ENCODE assay signal across 18 cellular contexts in the genomic region with DNA sequence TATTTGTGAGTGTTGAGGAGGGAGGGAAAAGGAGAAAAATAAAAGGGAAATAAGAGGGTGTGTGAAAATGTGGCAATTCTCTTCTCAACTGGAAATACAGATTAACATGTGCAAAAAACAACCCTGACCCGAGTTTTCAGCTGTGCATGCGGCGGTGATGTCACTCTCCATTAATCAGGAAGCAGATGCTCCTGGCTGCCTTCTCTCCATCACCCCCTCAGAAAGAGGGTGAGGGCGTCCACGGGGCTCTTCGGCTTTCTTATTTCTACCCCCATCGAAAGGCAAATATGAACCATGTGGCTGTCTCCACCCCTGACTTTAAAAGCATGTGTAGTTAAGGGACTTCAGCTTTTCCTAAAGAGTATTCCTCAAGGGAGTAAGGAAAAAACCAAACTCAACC.
DNase-seq lines count a peak whose midpoint lies in the region; TF ChIP-seq lines count a peak whose summit lies in the region.
"Had no signal": no experiment of that assay in that cellular context is flagged by ENCODE, and none has a peak within 500 bp of the region (broad histone marks: within the 10 kb centered on the region; RNA-seq: fewer than 3 reads in every experiment).

No MANE protein-coding gene starts in this region.

- H3K27me3 ChIP-seq in endodermal cell (ENCODE audit: control insufficient read depth, insufficient read depth, low read length, poor library complexity, severe bottlenecking) (no peaks in the 10 kb centered on the region), smooth muscle cell (ENCODE audit: low read depth) (no peaks in the 10 kb centered on the region)
- no peaks in the 10 kb centered on the region for H3K27me3 ChIP-seq in effector memory CD4-positive, alpha-beta T cell (replicated peaks; ENCODE audit: control insufficient read depth, insufficient read depth, low read length, poor library complexity, severe bottlenecking)
- H3K27me3 ChIP-seq: brain microvascular endothelial cell had no signal

- no peaks in the 10 kb centered on the region for H3K36me3 ChIP-seq in endodermal cell (ENCODE audit: control insufficient read depth, insufficient read depth, low read length)
- no peaks in the 10 kb centered on the region for H3K36me3 ChIP-seq in smooth muscle cell (ENCODE audit: low read depth)
- no peaks in the 10 kb centered on the region for H3K36me3 ChIP-seq in effector memory CD4-positive, alpha-beta T cell (ENCODE audit: control insufficient read depth, insufficient read depth, low read length)
- H3K36me3 ChIP-seq: brain microvascular endothelial cell, lower lobe of right lung had no signal

- H3K9me3 ChIP-seq in endodermal cell (ENCODE audit: control insufficient read depth, low read length) (no peaks in the 10 kb centered on the region), smooth muscle cell (replicated peaks; ENCODE audit: low read depth) (no peaks in the 10 kb centered on the region)
- H3K9me3 ChIP-seq in effector memory CD4-positive, alpha-beta T cell (ENCODE audit: control insufficient read depth, low read length) = no peaks in the 10 kb centered on the region
- H3K9me3 ChIP-seq: lower lobe of right lung had no signal

- H3K4me3 Mint-ChIP-seq in endodermal cell = no peak overlapping the region
- H3K4me3 Mint-ChIP-seq: activated T-helper 17 cell treated with anti-CD3 and anti-CD28 coated beads, Interleukin-2, amount 50 U/mL, for 72 hours; T-cell; type B pancreatic cell had no signal

- no peak for TF ChIP-seq CTCF in endodermal cell (conservative IDR thresholded peaks at IDR 0.05)
- TF ChIP-seq CTCF in smooth muscle cell (IDR thresholded peaks at IDR 0.05; ENCODE audit: borderline replicate concordance, insufficient read depth, poor library complexity, severe bottlenecking) = no peak

- peak overlapping the region; percentile 59 for H3K27ac ChIP-seq in endodermal cell (ENCODE audit: low read depth, low read length)
- H3K27ac ChIP-seq in smooth muscle cell (ENCODE audit: low read depth) = peak overlapping the region; percentile 44
- no peak overlapping the region for H3K27ac ChIP-seq in effector memory CD4-positive, alpha-beta T cell (ENCODE audit: insufficient read depth, low read length, poor library complexity, severe bottlenecking)
- H3K27ac ChIP-seq: brain microvascular endothelial cell, lower lobe of right lung had no signal

- H3K9ac ChIP-seq in endodermal cell (ENCODE audit: extremely low read depth, low read length, poor library complexity, severe bottlenecking) = no peak overlapping the region
- H3K9ac ChIP-seq in smooth muscle cell (ENCODE audit: low read depth) = no peak overlapping the region

- DNase-seq in NCI-H510A treated with DMSO at 0.1 percent for 48 hours (lab: John Stamatoyannopoulos, UW) (peak; percentile 53), NCI-H510A (lab: John Stamatoyannopoulos, UW) (no peak), NCI-H2227 (lab: John Stamatoyannopoulos, UW; ENCODE audit: unreplicated experiment) (peak; percentile 20), endodermal cell (no peak), smooth muscle cell (lab: John Stamatoyannopoulos, UW; ENCODE audit: unreplicated experiment) (no peak), foreskin melanocyte (no peak)
- no peak for DNase-seq in effector memory CD4-positive, alpha-beta T cell
- DNase-seq in activated effector memory CD4-positive, alpha-beta T cell treated with Interleukin-2 at 50 U/mL for 16 hours = no peak
- DNase-seq: activated CD4-positive, alpha-beta T cell treated with anti-CD3 and anti-CD28 coated beads, Interleukin-2, amount 50 U/mL, for 1 hour; brain microvascular endothelial cell; hippocampal formation; lower lobe of right lung; MM.1S; occipital lobe; stimulated activated CD8-positive, alpha-beta memory T cell treated with anti-CD3 and anti-CD28 coated beads, Interleukin-4, amount 100 ng/mL, for 48 hours; T-cell had no signal

- peaks cover 26% of the 10 kb centered on the region for H4K20me1 ChIP-seq in smooth muscle cell (ENCODE audit: low read depth)

- WGBS in endodermal cell (ENCODE audit: insufficient coverage in 1 of 2, insufficient read length in 1 of 2), 2 experiments = 78 to 88% methylated on average over 3 to 7 of the region's 7 CpGs
- WGBS in smooth muscle cell (ENCODE audit: low lambda C conversion rate) = 39% methylated on average over 7 of the region's 7 CpGs

- H3K9me3 Mint-ChIP-seq in endodermal cell = no peaks in the 10 kb centered on the region
- H3K9me3 Mint-ChIP-seq: activated T-helper 17 cell treated with anti-CD3 and anti-CD28 coated beads, Interleukin-2, amount 50 U/mL, for 72 hours; T-cell; type B pancreatic cell had no signal

- H3K4me2 ChIP-seq in smooth muscle cell = peak overlapping the region; percentile 37

- no peaks in the 10 kb centered on the region for H3K36me3 Mint-ChIP-seq in endodermal cell (ENCODE audit: low read depth)
- H3K36me3 Mint-ChIP-seq: T-cell, type B pancreatic cell had no signal

- H3F3A ChIP-seq in smooth muscle cell (ENCODE audit: low read depth) = no peaks in the 10 kb centered on the region

- H2AFZ ChIP-seq in smooth muscle cell (ENCODE audit: low read depth) = no peak overlapping the region

- H3K4me3 ChIP-seq in endodermal cell (ENCODE audit: low read length) = no peak overlapping the region
- no peak overlapping the region for H3K4me3 ChIP-seq in smooth muscle cell
- no peak overlapping the region for H3K4me3 ChIP-seq in effector memory CD4-positive, alpha-beta T cell (ENCODE audit: insufficient read depth, low read depth, low read length, poor library complexity, severe bottlenecking)
- H3K4me3 ChIP-seq: lower lobe of right lung had no signal

- H3K4me1 Mint-ChIP-seq in endodermal cell = peaks cover 33% of the 10 kb centered on the region
- H3K4me1 Mint-ChIP-seq: activated T-helper 17 cell treated with anti-CD3 and anti-CD28 coated beads, Interleukin-2, amount 50 U/mL, for 72 hours; T-cell had no signal

- H3K4me1 ChIP-seq in endodermal cell (ENCODE audit: control insufficient read depth, insufficient read depth, low read length) (peaks cover 12% of the 10 kb centered on the region), smooth muscle cell (ENCODE audit: low read depth) (peaks cover 4% of the 10 kb centered on the region)
- H3K4me1 ChIP-seq in effector memory CD4-positive, alpha-beta T cell (ENCODE audit: control insufficient read depth, insufficient read depth, low read length, poor library complexity, severe bottlenecking) = no peaks in the 10 kb centered on the region

- peaks cover 21% of the 10 kb centered on the region for H3K79me2 ChIP-seq in smooth muscle cell (ENCODE audit: low read depth)

- H3K27ac Mint-ChIP-seq in endodermal cell = no peak overlapping the region
- H3K27ac Mint-ChIP-seq: activated T-helper 17 cell treated with anti-CD3 and anti-CD28 coated beads, Interleukin-2, amount 50 U/mL, for 72 hours; T-cell; type B pancreatic cell had no signal

- no peaks in the 10 kb centered on the region for H3K27me3 Mint-ChIP-seq in endodermal cell (ENCODE audit: insufficient read depth)
- H3K27me3 Mint-ChIP-seq: activated T-helper 17 cell treated with anti-CD3 and anti-CD28 coated beads, Interleukin-2, amount 50 U/mL, for 72 hours; type B pancreatic cell had no signal

Comparison
In these comparisons a context has a peak if more than half of its experiments do, and no peak if none do; other contexts are left out.
1. DNase-seq: peak in NCI-H510A treated with DMSO at 0.1 percent for 48 hours (single experiment) and NCI-H2227 (single experiment); none in NCI-H510A (single experiment), endodermal cell (single experiment), smooth muscle cell (single experiment), foreskin melanocyte (single experiment), effector memory CD4-positive, alpha-beta T cell (0 of 3) and activated effector memory CD4-positive, alpha-beta T cell treated with Interleukin-2 at 50 U/mL for 16 hours (single experiment).